Comparison of ENCODE assay signal across 10 cellular contexts in genomic region chr4:54930226-54930625, GRCh38.
DNase-seq lines count a peak whose midpoint lies in the region; ATAC-seq and TF ChIP-seq lines count a peak whose summit lies in the region.
"Had no signal": no experiment of that assay in that cellular context is flagged by ENCODE, and none has a peak within 500 bp of the region (broad histone marks: within the 10 kb centered on the region; RNA-seq: fewer than 3 reads in every experiment).

No MANE protein-coding gene starts in this region.

- TF ChIP-seq CTCF in BJ (IDR thresholded peaks at IDR 0.05; ENCODE audit: insufficient read depth, low read depth, low read length), result no peak
- TF ChIP-seq CTCF in KMS-11 (conservative IDR thresholded peaks at IDR 0.05; ENCODE audit: low read depth, low read length), result no peak
- no peak for TF ChIP-seq CTCF in choroid plexus epithelial cell (conservative IDR thresholded peaks at IDR 0.05; ENCODE audit: low read depth, low read length)
- TF ChIP-seq CTCF in left lung (IDR thresholded peaks at IDR 0.05), result no peak

- H3K79me2 ChIP-seq in KMS-11 (ENCODE audit: insufficient read depth, low read depth), result no peaks in the 10 kb centered on the region

- POLR2A ChIA-PET in BJ (lab: Charles Lee), result interaction anchor here (0.5 kb wide), 1 partner anchor 12 kb away, joined by 3 read pairs; no protein-coding TSS in a partner anchor

- no peak overlapping the region for H3K4me2 ChIP-seq in KMS-11

- H3K9me3 ChIP-seq in left lung, result peaks cover 0 to 2% of the 10 kb centered on the region in 2 donors

- intact Hi-C loops in left lung (cut with DNase I), result no loop called here

- DNase-seq in BJ (ENCODE audit: low read depth) (peak; percentile 2), choroid plexus epithelial cell (ENCODE audit: low read depth) (peak; percentile 36), left lung (no peak), Ammon's horn (ENCODE audit: low spot score) (no peak)
- DNase-seq: NCI-H146 had no signal

- no peak overlapping the region for H3K9ac ChIP-seq in KMS-11

- H4K20me1 ChIP-seq in KMS-11 (ENCODE audit: insufficient read depth), result no peaks in the 10 kb centered on the region

- H3K4me3 ChIP-seq in BJ (ENCODE audit: low read depth, low read length) (no peak overlapping the region), KMS-11 (IDR thresholded peaks at IDR 0.05; ENCODE audit: insufficient read depth, low read depth, low read length) (no peak overlapping the region), choroid plexus epithelial cell (ENCODE audit: low read depth, low read length) (no peak overlapping the region), left lung (no peak overlapping the region)

- peak; percentile 18 for ATAC-seq in left lung
- no peak for ATAC-seq in HG02571 (IDR thresholded peaks at IDR 0.05; ENCODE audit: unreplicated experiment)
- no peak for ATAC-seq in HG03442 (IDR thresholded peaks at IDR 0.05; ENCODE audit: unreplicated experiment)
- ATAC-seq in GM19023 (IDR thresholded peaks at IDR 0.05; ENCODE audit: unreplicated experiment), result no peak

- H3K36me3 ChIP-seq in BJ (ENCODE audit: control insufficient read depth, insufficient read depth, low read length) (no peaks in the 10 kb centered on the region), KMS-11 (ENCODE audit: insufficient read depth) (no peaks in the 10 kb centered on the region), left lung (no peaks in the 10 kb centered on the region)

- CTCF ChIA-PET in BJ (lab: Yijun Ruan, JAX), result no interaction called here

- H3K4me1 ChIP-seq in KMS-11 (ENCODE audit: low read depth, poor library complexity, severe bottlenecking) (peaks cover 9% of the 10 kb centered on the region), left lung (no peaks in the 10 kb centered on the region)

- H3K27ac ChIP-seq in KMS-11, result no peak overlapping the region
- H3K27ac ChIP-seq in left lung, result peak overlapping the region in 1 of 2 donors; percentile 3
- H3K27ac ChIP-seq: HL-60 had no signal

- H3K27me3 ChIP-seq in BJ (ENCODE audit: control insufficient read depth, insufficient read depth, low read length) (peaks cover 2% of the 10 kb centered on the region; the same call in 1 of the 2 replicates), KMS-11 (ENCODE audit: insufficient read depth, low read depth) (no peaks in the 10 kb centered on the region), left lung (no peaks in the 10 kb centered on the region)

- peak overlapping the region; percentile 19; the same call in 1 of the 2 replicates for H2AFZ ChIP-seq in KMS-11 (ENCODE audit: low read depth)

Comparison
In these comparisons a context has a peak if more than half of its experiments do, and no peak if none do; other contexts are left out.
1. DNase-seq: peak in BJ (single experiment) and choroid plexus epithelial cell (single experiment); none in left lung (0 of 2) and Ammon's horn (single experiment).